ENCODE assay signal across 15 cellular contexts in genomic region chr18:23950644-23951043, GRCh38.
A peak's percentile ranks its signal among the peaks of the same experiment; 100 is the strongest.
DNase-seq lines count a peak whose midpoint lies in the region; ATAC-seq, FAIRE-seq and TF ChIP-seq lines count a peak whose summit lies in the region.
"Had no signal": no experiment of that assay in that cellular context is flagged by ENCODE, and none has a peak within 500 bp of the region (broad histone marks: within the 10 kb centered on the region; RNA-seq: fewer than 3 reads in every experiment).

No MANE protein-coding gene starts in this region.

- no peak for TF ChIP-seq CTCF in H1 (IDR thresholded peaks at IDR 0.05; ENCODE audit: control extremely low read depth in 1 of 3, insufficient read depth in 1 of 3, low read depth in 1 of 3, low read length in 3 of 3)
- TF ChIP-seq CTCF in tibial nerve (IDR thresholded peaks at IDR 0.05): no peak

- H3K4ac ChIP-seq in H1 (replicated peaks; ENCODE audit: insufficient read length, low read depth, low read length): no peak overlapping the region
- H3K4ac ChIP-seq in mesendoderm (ENCODE audit: low read depth, low read length): no peak overlapping the region

- H3K27ac ChIP-seq in H1 (ENCODE audit: low read depth, low read length) (no peak overlapping the region), mesendoderm (ENCODE audit: low read depth, low read length) (no peak overlapping the region), tibial nerve (no peak overlapping the region)
- H3K27ac ChIP-seq: 22Rv1, BLaER1, GM23248 had no signal

- H3K27ac Mint-ChIP-seq in activated naive CD4-positive, alpha-beta T cell treated with anti-CD3 and anti-CD28 coated beads, Interleukin-2, amount 50 U/mL, for 24 hours: no peak overlapping the region
- H3K27ac Mint-ChIP-seq in activated naive CD4-positive, alpha-beta T cell treated with anti-CD3 and anti-CD28 coated beads, Interleukin-2, amount 50 U/mL, for 72 hours: no peak overlapping the region
- H3K27ac Mint-ChIP-seq: CD8-positive, alpha-beta memory T cell had no signal

- peaks cover 0 to 12% (median 6%) of the 10 kb centered on the region in 4 experiments; a peak in 6 of 7 replicates for H3K4me1 ChIP-seq in H1 (replicated peaks in 1 of 4; ENCODE audit: control insufficient read depth in 3 of 4, insufficient read depth in 4 of 4, low read length in 3 of 4)
- no peaks in the 10 kb centered on the region for H3K4me1 ChIP-seq in mesendoderm (ENCODE audit: control insufficient read depth, low read depth, low read length)
- H3K4me1 ChIP-seq in tibial nerve: no peaks in the 10 kb centered on the region

- H2AFZ ChIP-seq in H1 (ENCODE audit: low read length): no peak overlapping the region
- H2AFZ ChIP-seq: GM23248 had no signal

- no peak for ATAC-seq in activated naive CD4-positive, alpha-beta T cell treated with anti-CD3 and anti-CD28 coated beads, Interleukin-2, amount 50 U/mL, for 72 hours
- ATAC-seq in GM21515 (IDR thresholded peaks at IDR 0.05; ENCODE audit: unreplicated experiment): no peak
- ATAC-seq: K562 had no signal

- peak overlapping the region; percentile 82; the same call in 1 of the 2 replicates for H2BK12ac ChIP-seq in H1 (ENCODE audit: low read depth, low read length)

- no peak overlapping the region for H3K23ac ChIP-seq in H1 (ENCODE audit: insufficient read length)
- no peak overlapping the region for H3K23ac ChIP-seq in mesendoderm (ENCODE audit: low read length)

- H3K4me3 Mint-ChIP-seq in activated naive CD4-positive, alpha-beta T cell treated with anti-CD3 and anti-CD28 coated beads, Interleukin-2, amount 50 U/mL, for 24 hours: peak overlapping the region; percentile 30
- H3K4me3 Mint-ChIP-seq: CD8-positive, alpha-beta memory T cell had no signal

- no peak overlapping the region; a peak in 1 of 8 replicates for H3K4me3 ChIP-seq in H1 (ENCODE audit: extremely low read depth in 1 of 4, insufficient read depth in 2 of 4, low read depth in 3 of 4, low read length in 4 of 4)
- H3K4me3 ChIP-seq in mesendoderm (ENCODE audit: low read length): no peak overlapping the region
- no peak overlapping the region for H3K4me3 ChIP-seq in tibial nerve
- H3K4me3 ChIP-seq: BLaER1, GM23248, HAP-1, K562 had no signal

- no peak overlapping the region for H2BK20ac ChIP-seq in H1 (ENCODE audit: low read length)

- H3K18ac ChIP-seq in H1 (ENCODE audit: extremely low read depth, low read length) (no peak overlapping the region), mesendoderm (ENCODE audit: low read length) (no peak overlapping the region)

- TF ChIP-seq EP300 in H1 (IDR thresholded peaks at IDR 0.05; ENCODE audit: borderline replicate concordance in 1 of 2, low read depth in 2 of 2, low read length in 2 of 2): no peak
- TF ChIP-seq EP300 in tibial nerve (IDR thresholded peaks at IDR 0.05): no peak

- H3K4me2 ChIP-seq in H1 (ENCODE audit: insufficient read depth in 1 of 2, low read depth in 2 of 2, low read length in 2 of 2) (peak overlapping the region in 1 of 2 experiments; percentile 30; a peak in 1 of 4 replicates), mesendoderm (ENCODE audit: low read length) (no peak overlapping the region)
- H3K4me2 ChIP-seq: BLaER1 had no signal

- H4K20me1 ChIP-seq in H1 (replicated peaks in 1 of 2; ENCODE audit: control insufficient read depth in 1 of 2, insufficient read depth in 2 of 2, low read length in 2 of 2): no peaks in the 10 kb centered on the region
- H4K20me1 ChIP-seq: BLaER1 had no signal

- no peak for FAIRE-seq in H1 (lab: Jason Lieb, UNC)
- FAIRE-seq: K562 had no signal

- TF ChIP-seq POLR2A in H1 (IDR thresholded peaks at IDR 0.05; ENCODE audit: control extremely low read depth in 1 of 2, low read depth in 2 of 2, low read length in 2 of 2) (no peak), tibial nerve (IDR thresholded peaks at IDR 0.05) (no peak), erythroblast (IDR thresholded peaks at IDR 0.05; ENCODE audit: low read length) (no peak)

- POLR2A ChIA-PET in H1 (lab: Charles Lee; ENCODE audit: partially characterized antibody): interaction anchor here (1.1 to 3.0 kb wide), 4 partner anchors 9 to 188 kb away, joined by 4 to 18 read pairs (median 10); partner anchors contain the start of genes CABYR and TTC39C

- H3K36me3 ChIP-seq in H1 (ENCODE audit: control insufficient read depth in 2 of 4, insufficient read depth in 4 of 4, low read length in 3 of 4) (no peaks in the 10 kb centered on the region), mesendoderm (ENCODE audit: control insufficient read depth, insufficient read depth, low read length) (no peaks in the 10 kb centered on the region), tibial nerve (peaks cover 0 to 51% (median 0%) of the 10 kb centered on the region in 3 donors)
- H3K36me3 ChIP-seq: BLaER1, HAP-1 had no signal

- H2BK5ac ChIP-seq in H1 (ENCODE audit: low read depth, low read length) (peak overlapping the region; percentile 97), mesendoderm (ENCODE audit: low read length) (no peak overlapping the region)

- H2BK15ac ChIP-seq in H1 (ENCODE audit: low read length): no peak overlapping the region
- no peak overlapping the region for H2BK15ac ChIP-seq in mesendoderm (replicated peaks; ENCODE audit: low read depth)

- H3K4me1 Mint-ChIP-seq in activated naive CD4-positive, alpha-beta T cell treated with anti-CD3 and anti-CD28 coated beads, Interleukin-2, amount 50 U/mL, for 24 hours: peaks cover 15% of the 10 kb centered on the region
- H3K4me1 Mint-ChIP-seq: CD8-positive, alpha-beta memory T cell had no signal

- H3K36me3 Mint-ChIP-seq in activated naive CD4-positive, alpha-beta T cell treated with anti-CD3 and anti-CD28 coated beads, Interleukin-2, amount 50 U/mL, for 24 hours: no peaks in the 10 kb centered on the region
- H3K36me3 Mint-ChIP-seq in activated naive CD4-positive, alpha-beta T cell treated with anti-CD3 and anti-CD28 coated beads, Interleukin-2, amount 50 U/mL, for 72 hours: no peaks in the 10 kb centered on the region
- H3K36me3 Mint-ChIP-seq: CD8-positive, alpha-beta memory T cell had no signal

- H3K79me2 ChIP-seq in H1 (ENCODE audit: control insufficient read depth in 1 of 2, insufficient read depth in 2 of 2, low read length in 2 of 2) (no peaks in the 10 kb centered on the region), mesendoderm (ENCODE audit: control insufficient read depth, insufficient read depth, low read length) (no peaks in the 10 kb centered on the region)

- no peaks in the 10 kb centered on the region; the same call in 1 of the 2 replicates for H3K23me2 ChIP-seq in H1 (ENCODE audit: low read depth, low read length)

- H3K14ac ChIP-seq in H1 (ENCODE audit: insufficient read length): no peak overlapping the region

- H4K5ac ChIP-seq in H1 (ENCODE audit: insufficient read length, low read depth, low read length): no peak overlapping the region
- no peak overlapping the region for H4K5ac ChIP-seq in mesendoderm (ENCODE audit: low read length)

- no peaks in the 10 kb centered on the region for H3K79me1 ChIP-seq in H1 (ENCODE audit: low read depth, low read length)
- H3K79me1 ChIP-seq in mesendoderm (ENCODE audit: low read length): no peaks in the 10 kb centered on the region

- H3K27me3 ChIP-seq in H1 (replicated peaks in 1 of 4; ENCODE audit: control insufficient read depth in 3 of 4, extremely low read depth in 1 of 4, insufficient read depth in 3 of 4, low read length in 3 of 4) (no peaks in the 10 kb centered on the region), mesendoderm (ENCODE audit: insufficient read depth, low read length, poor library complexity) (no peaks in the 10 kb centered on the region), tibial nerve (no peaks in the 10 kb centered on the region)
- H3K27me3 ChIP-seq: BLaER1 had no signal

- DNase-seq in activated naive CD4-positive, alpha-beta T cell treated with anti-CD3 and anti-CD28 coated beads, Interleukin-2, amount 50 U/mL, for 72 hours (ENCODE audit: low spot score in 2 of 2): no peak
- DNase-seq in H1 (ENCODE audit: low read depth in 1 of 2, low spot score in 2 of 2): no peak
- peak; percentile 65 for DNase-seq in mesendoderm
- no peak for DNase-seq in activated T-cell treated with anti-CD3 and anti-CD28 coated beads, Interleukin-2, amount 50 U/mL, for 1 hour
- no peak for DNase-seq in tibial nerve (ENCODE audit: low spot score in 2 of 2)
- no peak for DNase-seq in erythroblast (lab: John Stamatoyannopoulos, UW)
- DNase-seq: CD8-positive, alpha-beta memory T cell; DMS 273 treated with DMSO at 0.1 percent for 48 hours; GM23248 had no signal

- TF ChIP-seq RAD21 in H1 (IDR thresholded peaks at IDR 0.05 in 1 of 2, conservative IDR thresholded peaks at IDR 0.05 in 1 of 2; ENCODE audit: low read depth in 2 of 2, low read length in 2 of 2): no peak

- H2BK120ac ChIP-seq in H1 (replicated peaks; ENCODE audit: low read depth, low read length) (no peak overlapping the region), mesendoderm (ENCODE audit: low read depth, low read length) (no peak overlapping the region)

- H4K91ac ChIP-seq in H1 (replicated peaks; ENCODE audit: insufficient read length, low read length): no peak overlapping the region

- no peak overlapping the region for H4K8ac ChIP-seq in H1 (ENCODE audit: extremely low read depth, insufficient read depth, low read length)
- no peak overlapping the region for H4K8ac ChIP-seq in mesendoderm (ENCODE audit: low read depth, low read length)

- H3K9me3 ChIP-seq in H1 (ENCODE audit: insufficient read depth in 2 of 2, low read depth in 1 of 2, low read length in 1 of 2) (no peaks in the 10 kb centered on the region), tibial nerve (no peaks in the 10 kb centered on the region)
- H3K9me3 ChIP-seq: BLaER1, HAP-1 had no signal

- no peak overlapping the region for H3K56ac ChIP-seq in H1 (replicated peaks; ENCODE audit: insufficient read length, low read depth, low read length)
- no peak overlapping the region for H3K56ac ChIP-seq in mesendoderm (ENCODE audit: low read length)

- no peak overlapping the region for H3K9ac ChIP-seq in H1 (replicated peaks in 1 of 4; ENCODE audit: extremely low read depth in 1 of 4, low read depth in 3 of 4, low read length in 3 of 4)
- H3K9ac ChIP-seq in mesendoderm (ENCODE audit: low read length): no peak overlapping the region
- H3K9ac ChIP-seq: BLaER1, GM23248 had no signal

- no peak overlapping the region; the same call in 1 of the 2 replicates for H2AK5ac ChIP-seq in H1 (ENCODE audit: low read depth, low read length)
- no peak overlapping the region for H2AK5ac ChIP-seq in mesendoderm (ENCODE audit: low read length)

- CTCF ChIA-PET in H1 (lab: Charles Lee; ENCODE audit: partially characterized antibody): interaction anchor here (0.7 to 2.4 kb wide), 5 partner anchors 8 to 169 kb away, joined by 3 to 11 read pairs (median 6); no protein-coding TSS in a partner anchor

- 65% methylated on average over 3 of the region's 3 CpGs; no CpG with 5 or more reads in 1 of the 2 experiments for WGBS in H1 (ENCODE audit: extremely low coverage in 1 of 2, insufficient coverage in 1 of 2, insufficient read length in 1 of 2, insufficient replicate concordance in 2 of 2, low coverage in 1 of 2, low lambda C conversion rate in 2 of 2, missing lambda C conversion rate in 1 of 2), 2 experiments
- no CpG with 5 or more reads among the region's 3 CpGs for WGBS in mesendoderm (ENCODE audit: extremely low coverage, insufficient coverage, low lambda C conversion rate)
- 62 to 73% methylated on average over 3 of the region's 3 CpGs for WGBS in tibial nerve, 2 donors

- no peaks in the 10 kb centered on the region for H3K9me3 Mint-ChIP-seq in activated naive CD4-positive, alpha-beta T cell treated with anti-CD3 and anti-CD28 coated beads, Interleukin-2, amount 50 U/mL, for 24 hours
- no peaks in the 10 kb centered on the region for H3K9me3 Mint-ChIP-seq in activated naive CD4-positive, alpha-beta T cell treated with anti-CD3 and anti-CD28 coated beads, Interleukin-2, amount 50 U/mL, for 72 hours
- H3K9me3 Mint-ChIP-seq: CD8-positive, alpha-beta memory T cell had no signal

- no peaks in the 10 kb centered on the region for H3K27me3 Mint-ChIP-seq in activated naive CD4-positive, alpha-beta T cell treated with anti-CD3 and anti-CD28 coated beads, Interleukin-2, amount 50 U/mL, for 24 hours
